Comparison of ENCODE assay signal across 1 cellular context in the genomic region with DNA sequence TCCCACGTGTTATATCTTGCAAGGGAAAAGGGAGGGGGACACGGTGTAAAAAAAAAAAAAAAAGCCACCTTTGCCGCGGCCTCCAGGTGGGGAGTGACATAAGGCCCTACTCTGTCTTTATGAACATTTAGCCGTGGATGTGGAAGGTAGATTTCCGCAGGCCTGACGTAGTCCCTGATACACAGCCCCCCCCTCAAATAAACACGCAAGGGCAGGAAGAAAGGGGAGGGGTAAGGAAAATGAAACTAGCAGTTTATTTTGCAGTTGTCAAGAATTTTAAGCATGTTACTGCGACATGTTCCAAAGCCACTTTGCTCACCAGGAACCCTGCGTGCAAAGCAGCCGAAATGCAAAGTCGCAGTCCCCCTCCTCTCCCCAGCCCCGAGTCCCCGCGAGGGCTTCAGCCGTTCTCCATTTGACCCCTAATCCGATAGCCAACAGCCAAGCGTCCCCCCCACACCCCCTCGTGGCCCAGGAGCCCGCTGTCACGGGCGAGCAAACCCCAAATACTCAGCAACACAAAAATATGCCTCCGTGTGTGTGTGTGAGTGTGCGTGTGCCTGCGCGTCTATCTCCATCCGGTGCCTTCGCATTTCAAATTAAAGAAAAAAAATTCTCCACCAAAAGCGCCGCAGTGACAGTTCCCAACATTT.
TF ChIP-seq lines count a peak whose summit lies in the region.

No MANE protein-coding gene starts in this region.

TF ChIP-seq in HepG2, 621 proteins besides CTCF, POLR2A, EP300 and RAD21 (continued from another document and continues in another):
- TF ChIP-seq ZNF407 (CRISPR knock-in tag; IDR thresholded peaks at IDR 0.05; ENCODE audit: not compliant biosample characterization) (no peak), ZFP36L1 (CRISPR knock-in tag; IDR thresholded peaks at IDR 0.05) (no peak), MXI1 (IDR thresholded peaks at IDR 0.05; ENCODE audit: borderline replicate concordance, low read depth, low read length) (0 out of 3 replicates have a peak, but pooled peaks have one; percentile 29), WIZ (CRISPR knock-in tag; IDR thresholded peaks at IDR 0.05) (0 out of 2 replicates have a peak, but pooled peaks have one; percentile 37), SOX13 (IDR thresholded peaks at IDR 0.05) (0 out of 2 replicates have a peak, but pooled peaks have one; percentile 6), SOX13 (CRISPR knock-in tag; conservative IDR thresholded peaks at IDR 0.05 in 1 of 2, IDR thresholded peaks at IDR 0.05 in 1 of 2) (no peak), KMT2A (CRISPR knock-in tag; IDR thresholded peaks at IDR 0.05) (peak; percentile 17; the same call in 1 of the 2 replicates), ZNF563 (CRISPR knock-in tag; IDR thresholded peaks at IDR 0.05) (0 out of 2 replicates have a peak, but pooled peaks have one; percentile 18), HMGXB3 (CRISPR knock-in tag; IDR thresholded peaks at IDR 0.05; ENCODE audit: borderline replicate concordance) (no peak), NFRKB (IDR thresholded peaks at IDR 0.05) (no peak), ARNT2 (CRISPR knock-in tag; IDR thresholded peaks at IDR 0.05; ENCODE audit: low read depth) (no peak), SP1 (IDR thresholded peaks at IDR 0.05) (no peak), SP1 (CRISPR knock-in tag; IDR thresholded peaks at IDR 0.05) (no peak), ZNF292 (CRISPR knock-in tag; IDR thresholded peaks at IDR 0.05; ENCODE audit: borderline replicate concordance, low read depth) (no peak), ZSCAN9 (CRISPR knock-in tag; IDR thresholded peaks at IDR 0.05; ENCODE audit: borderline replicate concordance) (no peak), HDAC2 (CRISPR knock-in tag; IDR thresholded peaks at IDR 0.05) (no peak), HOXA5 (CRISPR knock-in tag; IDR thresholded peaks at IDR 0.05) (0 out of 2 replicates have a peak, but pooled peaks have one; percentile 1), PPARG (CRISPR knock-in tag; conservative IDR thresholded peaks at IDR 0.05) (no peak), ZNF816 (CRISPR knock-in tag; IDR thresholded peaks at IDR 0.05; ENCODE audit: borderline replicate concordance) (no peak), HINFP (CRISPR knock-in tag; IDR thresholded peaks at IDR 0.05; ENCODE audit: low read depth) (no peak), ZNF343 (CRISPR knock-in tag; IDR thresholded peaks at IDR 0.05) (no peak), ZFYVE20 (CRISPR knock-in tag; IDR thresholded peaks at IDR 0.05; ENCODE audit: borderline replicate concordance, low read depth) (no peak), KDM2A (CRISPR knock-in tag; IDR thresholded peaks at IDR 0.05; ENCODE audit: borderline replicate concordance, low read depth) (no peak), RERE (CRISPR knock-in tag; IDR thresholded peaks at IDR 0.05; ENCODE audit: low read depth) (no peak), ZNF777 (CRISPR knock-in tag; IDR thresholded peaks at IDR 0.05) (no peak), ZNF720 (CRISPR knock-in tag; IDR thresholded peaks at IDR 0.05) (no peak), CCDC6 (CRISPR knock-in tag; IDR thresholded peaks at IDR 0.05) (no peak), ZBTB26 (CRISPR knock-in tag; IDR thresholded peaks at IDR 0.05; ENCODE audit: borderline replicate concordance) (no peak)
- TF ChIP-seq, protein P1, sequence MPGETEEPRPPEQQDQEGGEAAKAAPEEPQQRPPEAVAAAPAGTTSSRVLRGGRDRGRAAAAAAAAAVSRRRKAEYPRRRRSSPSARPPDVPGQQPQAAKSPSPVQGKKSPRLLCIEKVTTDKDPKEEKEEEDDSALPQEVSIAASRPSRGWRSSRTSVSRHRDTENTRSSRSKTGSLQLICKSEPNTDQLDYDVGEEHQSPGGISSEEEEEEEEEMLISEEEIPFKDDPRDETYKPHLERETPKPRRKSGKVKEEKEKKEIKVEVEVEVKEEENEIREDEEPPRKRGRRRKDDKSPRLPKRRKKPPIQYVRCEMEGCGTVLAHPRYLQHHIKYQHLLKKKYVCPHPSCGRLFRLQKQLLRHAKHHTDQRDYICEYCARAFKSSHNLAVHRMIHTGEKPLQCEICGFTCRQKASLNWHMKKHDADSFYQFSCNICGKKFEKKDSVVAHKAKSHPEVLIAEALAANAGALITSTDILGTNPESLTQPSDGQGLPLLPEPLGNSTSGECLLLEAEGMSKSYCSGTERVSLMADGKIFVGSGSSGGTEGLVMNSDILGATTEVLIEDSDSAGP (CRISPR knock-in tag; IDR thresholded peaks at IDR 0.05; ENCODE audit: borderline replicate concordance) = no peak
- TF ChIP-seq, protein P2, sequence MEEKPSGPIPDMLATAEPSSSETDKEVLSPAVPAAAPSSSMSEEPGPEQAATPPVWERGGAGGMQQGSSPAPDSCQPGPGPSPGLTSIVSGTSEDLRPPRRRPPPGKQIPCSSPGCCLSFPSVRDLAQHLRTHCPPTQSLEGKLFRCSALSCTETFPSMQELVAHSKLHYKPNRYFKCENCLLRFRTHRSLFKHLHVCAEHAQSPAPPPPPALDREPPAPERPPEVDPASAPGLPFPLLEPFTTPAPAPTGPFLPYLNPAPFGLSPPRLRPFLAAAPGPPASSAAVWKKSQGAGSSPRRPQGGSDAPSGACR (CRISPR knock-in tag; IDR thresholded peaks at IDR 0.05) = no peak
